Comparison of ENCODE assay signal across 1 cellular context in the genomic region with DNA sequence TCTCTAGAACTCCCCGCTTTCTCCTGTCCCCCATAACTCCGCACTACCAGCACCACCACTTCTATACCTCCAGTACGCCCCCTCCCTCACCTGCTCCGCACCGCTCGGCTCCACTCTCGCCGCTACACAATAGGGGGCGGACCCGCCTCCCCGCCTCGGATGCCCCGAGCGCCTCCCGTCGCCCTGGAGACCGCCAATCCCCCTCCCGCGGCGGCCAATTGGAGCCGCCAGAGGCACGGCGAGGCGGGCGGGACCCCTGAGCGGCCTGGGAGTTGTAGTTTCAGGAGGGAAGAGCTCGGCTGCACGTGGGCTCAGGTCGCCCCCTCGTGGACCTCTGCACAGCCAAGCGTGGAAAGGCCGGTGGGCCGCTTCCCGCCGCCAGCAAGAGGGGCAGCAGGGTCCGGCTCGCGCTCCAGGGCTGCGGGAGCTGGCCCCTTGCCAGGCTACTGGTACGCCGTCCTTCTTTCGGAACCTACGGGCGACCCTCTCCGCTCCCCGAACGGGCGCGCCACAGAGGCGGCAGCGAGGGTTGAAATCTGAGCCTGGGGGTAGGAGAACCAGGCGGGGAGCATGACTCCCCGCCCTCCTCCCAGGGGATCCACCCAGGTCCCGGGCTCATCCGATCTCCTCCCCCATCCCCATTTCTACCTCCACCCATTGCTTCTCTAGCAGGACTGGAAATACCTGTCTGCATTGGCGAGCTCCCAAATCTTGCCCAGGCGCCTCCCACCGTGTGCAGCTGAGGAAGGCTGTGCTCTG.
TF ChIP-seq lines count a peak whose summit lies in the region.

Gene IGSF9, minus strand, starts transcription at position 131 of the 759 bp plus-strand sequence. CDS start 2,159 bp downstream, outside the sequence.

TF ChIP-seq in HEK293, 187 proteins besides CTCF, POLR2A, EP300 and RAD21 (continued from another document and continues in another):
- TF ChIP-seq, protein P1, sequence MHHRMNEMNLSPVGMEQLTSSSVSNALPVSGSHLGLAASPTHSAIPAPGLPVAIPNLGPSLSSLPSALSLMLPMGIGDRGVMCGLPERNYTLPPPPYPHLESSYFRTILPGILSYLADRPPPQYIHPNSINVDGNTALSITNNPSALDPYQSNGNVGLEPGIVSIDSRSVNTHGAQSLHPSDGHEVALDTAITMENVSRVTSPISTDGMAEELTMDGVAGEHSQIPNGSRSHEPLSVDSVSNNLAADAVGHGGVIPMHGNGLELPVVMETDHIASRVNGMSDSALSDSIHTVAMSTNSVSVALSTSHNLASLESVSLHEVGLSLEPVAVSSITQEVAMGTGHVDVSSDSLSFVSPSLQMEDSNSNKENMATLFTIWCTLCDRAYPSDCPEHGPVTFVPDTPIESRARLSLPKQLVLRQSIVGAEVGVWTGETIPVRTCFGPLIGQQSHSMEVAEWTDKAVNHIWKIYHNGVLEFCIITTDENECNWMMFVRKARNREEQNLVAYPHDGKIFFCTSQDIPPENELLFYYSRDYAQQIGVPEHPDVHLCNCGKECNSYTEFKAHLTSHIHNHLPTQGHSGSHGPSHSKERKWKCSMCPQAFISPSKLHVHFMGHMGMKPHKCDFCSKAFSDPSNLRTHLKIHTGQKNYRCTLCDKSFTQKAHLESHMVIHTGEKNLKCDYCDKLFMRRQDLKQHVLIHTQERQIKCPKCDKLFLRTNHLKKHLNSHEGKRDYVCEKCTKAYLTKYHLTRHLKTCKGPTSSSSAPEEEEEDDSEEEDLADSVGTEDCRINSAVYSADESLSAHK (tag by site-specific recombination; IDR thresholded peaks at IDR 0.05): 0 out of 2 replicates have a peak, but pooled peaks have one; percentile 13
- TF ChIP-seq ZNF488 (tag by site-specific recombination; IDR thresholded peaks at IDR 0.05) (no peak), ZNF623 (tag by site-specific recombination; IDR thresholded peaks at IDR 0.05) (no peak), ZNF555 (tag by site-specific recombination; conservative IDR thresholded peaks at IDR 0.05) (no peak), ZNF777 (tag by site-specific recombination; IDR thresholded peaks at IDR 0.05; ENCODE audit: borderline replicate concordance) (peak; percentile 69; the same call in 1 of the 2 replicates), PRDM1 (tag by site-specific recombination; IDR thresholded peaks at IDR 0.05) (no peak), ZNF266 (tag by site-specific recombination; IDR thresholded peaks at IDR 0.05; ENCODE audit: low read depth) (no peak), BCL11B (tag by site-specific recombination; IDR thresholded peaks at IDR 0.05; ENCODE audit: low read depth) (no peak), ZNF248 (tag by site-specific recombination; IDR thresholded peaks at IDR 0.05) (no peak), ZNF292 (tag by site-specific recombination; IDR thresholded peaks at IDR 0.05; ENCODE audit: borderline replicate concordance, low read depth) (no peak), ZNF513 (tag by site-specific recombination; IDR thresholded peaks at IDR 0.05) (no peak), HOXA7 (CRISPR knock-in tag; IDR thresholded peaks at IDR 0.05; ENCODE audit: borderline replicate concordance) (no peak), KLF10 (tag by site-specific recombination; IDR thresholded peaks at IDR 0.05) (peak; percentile 76; the same call in 1 of the 2 replicates), ZNF747 (tag by site-specific recombination; IDR thresholded peaks at IDR 0.05) (no peak), KLF1 (tag by site-specific recombination; IDR thresholded peaks at IDR 0.05) (peak; percentile 87), ZNF549 (tag by site-specific recombination; IDR thresholded peaks at IDR 0.05) (no peak), ZNF521 (tag by site-specific recombination; IDR thresholded peaks at IDR 0.05) (no peak), GLI4 (tag by site-specific recombination; IDR thresholded peaks at IDR 0.05) (no peak), KLF7 (tag by site-specific recombination; IDR thresholded peaks at IDR 0.05; ENCODE audit: borderline replicate concordance) (no peak), ZNF548 (tag by site-specific recombination; IDR thresholded peaks at IDR 0.05) (no peak), ZNF610 (tag by site-specific recombination; IDR thresholded peaks at IDR 0.05; ENCODE audit: borderline replicate concordance) (peak; percentile 44; the same call in 1 of the 2 replicates), ZNF830 (tag by site-specific recombination; IDR thresholded peaks at IDR 0.05; ENCODE audit: low read depth) (no peak), PRDM2 (tag by site-specific recombination; IDR thresholded peaks at IDR 0.05; ENCODE audit: borderline replicate concordance) (no peak), ZNF223 (tag by site-specific recombination; IDR thresholded peaks at IDR 0.05) (no peak), ZBTB21 (tag by site-specific recombination; IDR thresholded peaks at IDR 0.05) (no peak), TCF7L2 (IDR thresholded peaks at IDR 0.05; ENCODE audit: borderline replicate concordance, low read depth, low read length) (no peak), ZNF148 (tag by site-specific recombination; IDR thresholded peaks at IDR 0.05; ENCODE audit: borderline replicate concordance) (no peak), ZNF24 (tag by site-specific recombination; IDR thresholded peaks at IDR 0.05) (peak; percentile 28; the same call in 1 of the 2 replicates), ZNF660 (tag by site-specific recombination; IDR thresholded peaks at IDR 0.05) (peak; percentile 89), ZNF211 (tag by site-specific recombination; IDR thresholded peaks at IDR 0.05; ENCODE audit: low read depth) (no peak), ZNF138 (tag by site-specific recombination; IDR thresholded peaks at IDR 0.05; ENCODE audit: borderline replicate concordance) (no peak), RBAK (tag by site-specific recombination; IDR thresholded peaks at IDR 0.05) (no peak), ZSCAN18 (tag by site-specific recombination; IDR thresholded peaks at IDR 0.05) (no peak), ZNF202 (tag by site-specific recombination; IDR thresholded peaks at IDR 0.05; ENCODE audit: borderline replicate concordance) (no peak), ZFP41 (tag by site-specific recombination; IDR thresholded peaks at IDR 0.05; ENCODE audit: borderline replicate concordance) (no peak), ZNF654 (tag by site-specific recombination; IDR thresholded peaks at IDR 0.05; ENCODE audit: low read depth) (peak; percentile 46), ZNF473 (tag by site-specific recombination; IDR thresholded peaks at IDR 0.05) (no peak)
